In genomic region chr2:138707424-138708074, GRCh38 we compare ENCODE assay signal across 16 cellular contexts.
A peak's percentile ranks its signal among the peaks of the same experiment; 100 is the strongest.
DNase-seq lines count a peak whose midpoint lies in the region; ATAC-seq and TF ChIP-seq lines count a peak whose summit lies in the region.
"Had no signal": no experiment of that assay in that cellular context is flagged by ENCODE, and none has a peak within 500 bp of the region (broad histone marks: within the 10 kb centered on the region; RNA-seq: fewer than 3 reads in every experiment).

No MANE protein-coding gene starts in this region.

- no peaks in the 10 kb centered on the region for H3K36me3 ChIP-seq in brain microvascular endothelial cell (replicated peaks)

- no peak overlapping the region for H3K27ac ChIP-seq in brain microvascular endothelial cell
- H3K27ac ChIP-seq: HL-60 had no signal

- H3K4me3 ChIP-seq in AG04449 (ENCODE audit: low read depth, low read length) (no peak overlapping the region), brain microvascular endothelial cell (ENCODE audit: low read depth, low read length) (no peak overlapping the region)

- no peak for TF ChIP-seq POLR2A in GM18505 (IDR thresholded peaks at IDR 0.05; ENCODE audit: borderline replicate concordance, extremely low read depth, insufficient read depth, insufficient read length)

- ATAC-seq in GM18505 (IDR thresholded peaks at IDR 0.05; ENCODE audit: unreplicated experiment) (no peak), HG03045 (IDR thresholded peaks at IDR 0.05; ENCODE audit: unreplicated experiment) (no peak)

- POLR2A ChIA-PET in AG04449 (lab: Yijun Ruan, JAX): no interaction called here

- in situ Hi-C loops in brain microvascular endothelial cell (cut with HindIII; ENCODE audit: low pct_ligation_motif_present, low sequenced_read_pairs): no loop called here

- TF ChIP-seq CTCF in AG04449 (IDR thresholded peaks at IDR 0.05; ENCODE audit: insufficient read depth, low read length, missing control alignments) (no peak), brain microvascular endothelial cell (IDR thresholded peaks at IDR 0.05; ENCODE audit: low read depth, low read length, missing control alignments) (no peak)

- no peaks in the 10 kb centered on the region for H3K27me3 ChIP-seq in brain microvascular endothelial cell (replicated peaks)

- DNase-seq in AG04449 (ENCODE audit: low read depth, low spot score) (peak; percentile 51), HS-5 (ENCODE audit: low read depth) (peak; percentile 80), brain microvascular endothelial cell (peak; percentile 12), inferior parietal cortex (ENCODE audit: extremely low spot score) (peak; percentile 55), T-helper 2 cell (no peak), HK-2 (ENCODE audit: unreplicated experiment) (no peak)
- DNase-seq: activated CD8-positive, alpha-beta memory T cell treated with anti-CD3 and anti-CD28 coated beads for 24 hours; CD8-positive, alpha-beta memory T cell; kidney; NCI-H1436; stimulated activated CD4-positive, alpha-beta T cell treated with anti-CD3 and anti-CD28 coated beads, Interleukin-4, amount 100 ng/mL, for 4 hours; substantia nigra; T-helper 1 cell had no signal

- CTCF ChIA-PET in AG04449 (lab: Yijun Ruan, JAX): no interaction called here

Comparison
In these comparisons a context has a peak if more than half of its experiments do, and no peak if none do; other contexts are left out.
1. DNase-seq: peak in AG04449 (single experiment), HS-5 (single experiment), brain microvascular endothelial cell (single experiment) and inferior parietal cortex (single experiment); none in T-helper 2 cell (0 of 5) and HK-2 (single experiment).